In genomic region chr1:77143529-77144121, GRCh38 we compare ENCODE assay signal across 10 cellular contexts.
A peak's percentile ranks its signal among the peaks of the same experiment; 100 is the strongest.
DNase-seq lines count a peak whose midpoint lies in the region; ATAC-seq and TF ChIP-seq lines count a peak whose summit lies in the region.
"Had no signal": no experiment of that assay in that cellular context is flagged by ENCODE, and none has a peak within 500 bp of the region (broad histone marks: within the 10 kb centered on the region; RNA-seq: fewer than 3 reads in every experiment).

No MANE protein-coding gene starts in this region.

- TF ChIP-seq CTCF in breast epithelium (IDR thresholded peaks at IDR 0.05) (peak in 2 of 3 donors; percentile 17 to 25), neural progenitor cell (IDR thresholded peaks at IDR 0.05) (peak; percentile 44)

- H3K27ac Mint-ChIP-seq in neural progenitor cell: no peak overlapping the region

- H3K4me1 ChIP-seq in breast epithelium (no peaks in the 10 kb centered on the region), neural progenitor cell (no peaks in the 10 kb centered on the region)

- intact Hi-C loops in breast epithelium (cut with DNase I; ENCODE audit: low total_unique reads): no loop called here

- H3K4me3 ChIP-seq in breast epithelium (no peak overlapping the region), neural progenitor cell (no peak overlapping the region)

- no peaks in the 10 kb centered on the region for H3K4me1 Mint-ChIP-seq in neural progenitor cell

- H3K4me3 Mint-ChIP-seq in neural progenitor cell: no peak overlapping the region

- ATAC-seq in HG03025 (IDR thresholded peaks at IDR 0.05; ENCODE audit: low FRiP score, unreplicated experiment) (no peak), HG02938 (IDR thresholded peaks at IDR 0.05; ENCODE audit: unreplicated experiment) (no peak)

- H3K27ac ChIP-seq in breast epithelium: no peak overlapping the region
- H3K27ac ChIP-seq in neural progenitor cell: no peak overlapping the region

- H3K9ac ChIP-seq in neural progenitor cell: no peak overlapping the region

- H4K20me1 ChIP-seq in neural progenitor cell (ENCODE audit: low read depth): no peaks in the 10 kb centered on the region

- H2AFZ ChIP-seq in neural progenitor cell (replicated peaks): no peak overlapping the region

- peaks cover 4% of the 10 kb centered on the region for H3F3A ChIP-seq in neural progenitor cell (ENCODE audit: low read depth)

- no peaks in the 10 kb centered on the region for H3K79me2 ChIP-seq in neural progenitor cell (ENCODE audit: low read depth)

- H3K27me3 ChIP-seq in breast epithelium (no peaks in the 10 kb centered on the region), neural progenitor cell (no peaks in the 10 kb centered on the region)

- peak; percentile 34 for DNase-seq in DMS 273 (lab: John Stamatoyannopoulos, UW; ENCODE audit: unreplicated experiment)
- DNase-seq in DMS 273 treated with DMSO at 0.1 percent for 48 hours (lab: John Stamatoyannopoulos, UW): no peak
- peak; percentile 5 for DNase-seq in NCI-H128 (lab: John Stamatoyannopoulos, UW; ENCODE audit: unreplicated experiment)
- no peak for DNase-seq in breast epithelium (ENCODE audit: low spot score in 2 of 2)
- DNase-seq in neural progenitor cell (ENCODE audit: low spot score): no peak
- no peak for DNase-seq in activated naive CD4-positive, alpha-beta T cell treated with anti-CD3 and anti-CD28 coated beads, Interleukin-2, amount 50 U/mL, for 16 hours
- DNase-seq: activated T-cell treated with anti-CD3 and anti-CD28 coated beads, Interleukin-2, amount 50 U/mL, for 48 hours; NCI-H2081 treated with DMSO at 0.1 percent for 48 hours had no signal

- no peak for TF ChIP-seq POLR2A in breast epithelium (IDR thresholded peaks at IDR 0.05)

- H3K9me3 ChIP-seq in breast epithelium: no peaks in the 10 kb centered on the region
- H3K9me3 ChIP-seq in neural progenitor cell (ENCODE audit: low read depth): no peaks in the 10 kb centered on the region

- H3K9me3 Mint-ChIP-seq in neural progenitor cell: no peaks in the 10 kb centered on the region

- no peak overlapping the region for H3K4me2 ChIP-seq in neural progenitor cell

- H3K27me3 Mint-ChIP-seq in neural progenitor cell (ENCODE audit: insufficient read depth, low read depth): no peaks in the 10 kb centered on the region

- H3K36me3 ChIP-seq in breast epithelium (no peaks in the 10 kb centered on the region), neural progenitor cell (no peaks in the 10 kb centered on the region)

- H3K36me3 Mint-ChIP-seq in neural progenitor cell: no peaks in the 10 kb centered on the region

Comparison
In these comparisons a context has a peak if more than half of its experiments do, and no peak if none do; other contexts are left out.
1. DNase-seq: peak in DMS 273 (single experiment) and NCI-H128 (single experiment); none in DMS 273 treated with DMSO at 0.1 percent for 48 hours (single experiment), breast epithelium (0 of 2), neural progenitor cell (single experiment) and activated naive CD4-positive, alpha-beta T cell treated with anti-CD3 and anti-CD28 coated beads, Interleukin-2, amount 50 U/mL, for 16 hours (single experiment).